8 cellular contexts compared by ENCODE assay signal in genomic region chr9:127803507-127804352, GRCh38. TPM values are rescaled to one million over a fixed set of nuclear protein-coding genes. Genes with fewer than 3 reads are reported as not detected.
DNase-seq lines count a peak whose midpoint lies in the region; ATAC-seq and TF ChIP-seq lines count a peak whose summit lies in the region.

No MANE protein-coding gene starts in this region.

- ATAC-seq in activated CD8-positive, alpha-beta T cell treated with anti-CD3 and anti-CD28 coated beads, Interleukin-2, amount 10 ng/mL, durations not matched to agents 7 days and 5 days = peak; percentile 12
- ATAC-seq in HG02970 (IDR thresholded peaks at IDR 0.05; ENCODE audit: low FRiP score, unreplicated experiment) (no peak), GM21526 (IDR thresholded peaks at IDR 0.05; ENCODE audit: low FRiP score, unreplicated experiment) (no peak)

- POLR2A ChIA-PET in CD4-positive, alpha-beta memory T cell (lab: Charles Lee; ENCODE audit: partially characterized antibody) = interaction anchor here (0.8 to 5.8 kb wide), 10 partner anchors 13 to 353 kb away, joined by 3 to 54 read pairs (median 5); partner anchors contain the start of genes CDK9, ST6GALNAC6 and TOR2A
- POLR2A ChIA-PET in activated CD8-positive, alpha-beta T cell treated with anti-CD3 and anti-CD28 coated beads, Interleukin-2, amount 10 ng/mL, durations not matched to agents 7 days and 5 days (lab: Charles Lee) = interaction anchor here (1.1 to 1.5 kb wide), 2 partner anchors 33 kb away, joined by 3 to 5 read pairs; no protein-coding TSS in a partner anchor

- peak overlapping the region; percentile 70 for H3K18ac ChIP-seq in trophoblast cell (ENCODE audit: low read length)

- peak in 1 of 5 donors; percentile 61 for DNase-seq in CD4-positive, alpha-beta memory T cell
- DNase-seq in HPDE6-E6E7 (ENCODE audit: extremely low spot score) = peak; percentile 85
- DNase-seq in activated CD8-positive, alpha-beta T cell treated with anti-CD3 and anti-CD28 coated beads, Interleukin-2, amount 10 ng/mL, durations not matched to agents 7 days and 5 days = no peak
- peak; percentile 20 for DNase-seq in fibroblast of villous mesenchyme (ENCODE audit: low read depth)
- no peak for DNase-seq in trophoblast cell
- DNase-seq in occipital lobe (lab: John Stamatoyannopoulos, UW) = no peak

- H3K27ac ChIP-seq in CD4-positive, alpha-beta memory T cell (ENCODE audit: low read depth, low read length) = peak overlapping the region; percentile 72
- peak overlapping the region; percentile 68 for H3K27ac ChIP-seq in trophoblast cell (ENCODE audit: low read depth, low read length)

- peaks cover 11% of the 10 kb centered on the region for H3K79me1 ChIP-seq in trophoblast cell (ENCODE audit: low read length)

- peak overlapping the region; percentile 89 to 94 (median 92) for H3K4me3 Mint-ChIP-seq in CD4-positive, alpha-beta memory T cell
- H3K4me3 Mint-ChIP-seq in activated CD8-positive, alpha-beta T cell treated with anti-CD3 and anti-CD28 coated beads, Interleukin-2, amount 10 ng/mL, durations not matched to agents 7 days and 5 days = peak overlapping the region; percentile 97

- peak overlapping the region; percentile 88 to 96 (median 93) for H3K27ac Mint-ChIP-seq in CD4-positive, alpha-beta memory T cell
- peak overlapping the region; percentile 95 for H3K27ac Mint-ChIP-seq in activated CD8-positive, alpha-beta T cell treated with anti-CD3 and anti-CD28 coated beads, Interleukin-2, amount 10 ng/mL, durations not matched to agents 7 days and 5 days

- H4K12ac ChIP-seq in trophoblast cell (ENCODE audit: low read depth, low read length) = peak overlapping the region; percentile 61

- no CpG with 5 or more reads among the region's 18 CpGs for WGBS in trophoblast cell (ENCODE audit: extremely low coverage, insufficient coverage, insufficient read length)

- no peaks in the 10 kb centered on the region for H3K27me3 Mint-ChIP-seq in CD4-positive, alpha-beta memory T cell
- no peaks in the 10 kb centered on the region for H3K27me3 Mint-ChIP-seq in activated CD8-positive, alpha-beta T cell treated with anti-CD3 and anti-CD28 coated beads, Interleukin-2, amount 10 ng/mL, durations not matched to agents 7 days and 5 days (ENCODE audit: low read depth)

- H2AFZ ChIP-seq in trophoblast cell (ENCODE audit: insufficient read depth, low read length, poor library complexity) = peak overlapping the region; percentile 89

- peaks cover 16% of the 10 kb centered on the region for H3K36me3 ChIP-seq in CD4-positive, alpha-beta memory T cell (ENCODE audit: insufficient read depth, low read length)
- peaks cover 19 to 25% of the 10 kb centered on the region in 2 experiments for H3K36me3 ChIP-seq in trophoblast cell (ENCODE audit: control insufficient read depth in 1 of 2, insufficient read depth in 2 of 2, low read length in 2 of 2)

- H3K9ac ChIP-seq in trophoblast cell (ENCODE audit: low read length) = peak overlapping the region; percentile 79

- no peaks in the 10 kb centered on the region for H3K27me3 ChIP-seq in CD4-positive, alpha-beta memory T cell (ENCODE audit: insufficient read depth, low read length)
- H3K27me3 ChIP-seq in trophoblast cell (ENCODE audit: insufficient read depth, low read length) = no peaks in the 10 kb centered on the region

- H3K4ac ChIP-seq in trophoblast cell (ENCODE audit: low read depth, low read length) = peak overlapping the region; percentile 94

- peak overlapping the region; percentile 93 for H2BK120ac ChIP-seq in trophoblast cell (ENCODE audit: insufficient read depth, low read length, poor library complexity)

- H2AK5ac ChIP-seq in trophoblast cell (ENCODE audit: low read length) = peak overlapping the region; percentile 65

- peaks cover 24% of the 10 kb centered on the region for H3K4me1 ChIP-seq in CD4-positive, alpha-beta memory T cell (ENCODE audit: insufficient read depth, low read length)
- peaks cover 0 to 14% of the 10 kb centered on the region in 2 experiments for H3K4me1 ChIP-seq in trophoblast cell (ENCODE audit: control insufficient read depth in 1 of 2, insufficient read depth in 2 of 2, low read length in 2 of 2)

- no peak for TF ChIP-seq CTCF in fibroblast of villous mesenchyme (IDR thresholded peaks at IDR 0.05; ENCODE audit: insufficient read depth, low read depth, low read length)

- H4K91ac ChIP-seq in trophoblast cell (ENCODE audit: low read depth, low read length) = peak overlapping the region; percentile 89

- H3K4me3 ChIP-seq in CD4-positive, alpha-beta memory T cell (ENCODE audit: low read length in 2 of 2) = peak overlapping the region; percentile 80 to 94
- H3K4me3 ChIP-seq in fibroblast of villous mesenchyme (ENCODE audit: low read depth, low read length) (peak overlapping the region; percentile 66), trophoblast cell (ENCODE audit: low read depth, low read length) (peak overlapping the region; percentile 95)

- intact Hi-C loops in CD4-positive, alpha-beta memory T cell (cut with micrococcal nuclease) = loop anchor here (2.0 to 5.0 kb wide), 3 partner anchors 64 to 113 kb away; partner anchors contain the start of gene ST6GALNAC4

- peak overlapping the region; percentile 80 for H2BK5ac ChIP-seq in trophoblast cell (ENCODE audit: low read depth, low read length, poor library complexity)

- CTCF ChIA-PET in CD4-positive, alpha-beta memory T cell (lab: Charles Lee; ENCODE audit: partially characterized antibody) = interaction anchor here (1.1 to 1.5 kb wide), 2 partner anchors 17 to 69 kb away, joined by 3 to 4 read pairs; partner anchors contain the start of gene TOR2A
- CTCF ChIA-PET in activated CD8-positive, alpha-beta T cell treated with anti-CD3 and anti-CD28 coated beads, Interleukin-2, amount 10 ng/mL, durations not matched to agents 7 days and 5 days (lab: Charles Lee) = interaction anchor here (1.9 kb wide), 1 partner anchor 66 kb away, joined by 6 read pairs; no protein-coding TSS in a partner anchor

- no peaks in the 10 kb centered on the region for H3K9me3 ChIP-seq in CD4-positive, alpha-beta memory T cell (ENCODE audit: control insufficient read depth in 1 of 2, low read length in 2 of 2)
- H3K9me3 ChIP-seq in trophoblast cell (ENCODE audit: insufficient read depth, low read depth, low read length) = no peaks in the 10 kb centered on the region

- H3K36me3 Mint-ChIP-seq in CD4-positive, alpha-beta memory T cell = peaks cover 8 to 23% of the 10 kb centered on the region in 2 donors
- peaks cover 19% of the 10 kb centered on the region for H3K36me3 Mint-ChIP-seq in activated CD8-positive, alpha-beta T cell treated with anti-CD3 and anti-CD28 coated beads, Interleukin-2, amount 10 ng/mL, durations not matched to agents 7 days and 5 days (ENCODE audit: low read depth)

- H2BK12ac ChIP-seq in trophoblast cell (ENCODE audit: low read length) = peak overlapping the region; percentile 21

- H3K4me1 Mint-ChIP-seq in CD4-positive, alpha-beta memory T cell = peaks cover 4 to 36% (median 20%) of the 10 kb centered on the region in 4 donors
- H3K4me1 Mint-ChIP-seq in activated CD8-positive, alpha-beta T cell treated with anti-CD3 and anti-CD28 coated beads, Interleukin-2, amount 10 ng/mL, durations not matched to agents 7 days and 5 days (ENCODE audit: low read depth) = peaks cover 36% of the 10 kb centered on the region

- no peaks in the 10 kb centered on the region for H3K9me3 Mint-ChIP-seq in CD4-positive, alpha-beta memory T cell
- H3K9me3 Mint-ChIP-seq in activated CD8-positive, alpha-beta T cell treated with anti-CD3 and anti-CD28 coated beads, Interleukin-2, amount 10 ng/mL, durations not matched to agents 7 days and 5 days (ENCODE audit: insufficient read depth) = no peaks in the 10 kb centered on the region

- H3K4me2 ChIP-seq in trophoblast cell (ENCODE audit: low read length) = peak overlapping the region; percentile 97

- H3K79me2 ChIP-seq in trophoblast cell (ENCODE audit: control insufficient read depth, insufficient read depth, low read length, poor library complexity) = peaks cover 8% of the 10 kb centered on the region

- no peak overlapping the region for H3K23ac ChIP-seq in trophoblast cell (ENCODE audit: low read length)

- peak overlapping the region; percentile 84 for H4K8ac ChIP-seq in trophoblast cell (ENCODE audit: low read depth, low read length)

- peak overlapping the region; percentile 93 for H3K14ac ChIP-seq in trophoblast cell (ENCODE audit: low read length)

RNA-seq across cellular contexts. Expression of gene FPGS, which starts 1.0 kb away (rescaled TPM):
- 100 to 1,000 TPM; 100 to 101 TPM for total RNA-seq in CD4-positive, alpha-beta memory T cell
- 10 to 100 TPM; 49.4 to 54.6 TPM for polyA plus RNA-seq in CD4-positive, alpha-beta memory T cell
- 10 to 100 TPM; 91.5 to 98.3 TPM for total RNA-seq in activated CD8-positive, alpha-beta T cell treated with anti-CD3 and anti-CD28 coated beads, Interleukin-2, amount 10 ng/mL, durations not matched to agents 7 days and 5 days
- total RNA-seq in fibroblast of villous mesenchyme (77.7 and 93.7 TPM in 2 replicates), occipital lobe (18.1 TPM)
- 21.9 and 22.3 TPM in 2 replicates for polyA plus RNA-seq in trophoblast cell (2013)

RNA-seq across cellular contexts. Expression of gene CDK9, which starts 17.9 kb away (rescaled TPM):
- total RNA-seq in CD4-positive, alpha-beta memory T cell = 100 to 1,000 TPM; 127 to 138 TPM
- 10 to 100 TPM; 35.4 to 63.6 TPM for polyA plus RNA-seq in CD4-positive, alpha-beta memory T cell
- total RNA-seq in activated CD8-positive, alpha-beta T cell treated with anti-CD3 and anti-CD28 coated beads, Interleukin-2, amount 10 ng/mL, durations not matched to agents 7 days and 5 days = 100 to 1,000 TPM; 132 to 136 TPM
- total RNA-seq in fibroblast of villous mesenchyme = 37.0 and 50.1 TPM in 2 replicates
- polyA plus RNA-seq in trophoblast cell (2013) = 36.0 and 38.6 TPM in 2 replicates
- total RNA-seq in occipital lobe = 45.1 TPM

RNA-seq across cellular contexts. Expression of gene SH2D3C, which starts 25.3 kb away (rescaled TPM):
- total RNA-seq in CD4-positive, alpha-beta memory T cell = 10 to 100 TPM; 43.4 to 48.6 TPM
- 10 to 100 TPM in 1 of 2 donors, 1 to 10 TPM in 1; 8.7 to 51.5 TPM for polyA plus RNA-seq in CD4-positive, alpha-beta memory T cell
- 10 to 100 TPM; 75.6 to 77.5 TPM for total RNA-seq in activated CD8-positive, alpha-beta T cell treated with anti-CD3 and anti-CD28 coated beads, Interleukin-2, amount 10 ng/mL, durations not matched to agents 7 days and 5 days
- total RNA-seq in fibroblast of villous mesenchyme = 0.32 and 0.43 TPM in 2 replicates
- 0.40 and 0.65 TPM in 2 replicates for polyA plus RNA-seq in trophoblast cell (2013)
- total RNA-seq in occipital lobe = 5.1 TPM

RNA-seq across cellular contexts. Expression of gene ENG, which starts 50.7 kb away (rescaled TPM):
- 10 to 100 TPM; 13.7 to 13.8 TPM for total RNA-seq in CD4-positive, alpha-beta memory T cell
- 1 to 10 TPM; 2.0 to 4.2 TPM for polyA plus RNA-seq in CD4-positive, alpha-beta memory T cell
- 10 to 100 TPM; 22.9 to 24.3 TPM for total RNA-seq in activated CD8-positive, alpha-beta T cell treated with anti-CD3 and anti-CD28 coated beads, Interleukin-2, amount 10 ng/mL, durations not matched to agents 7 days and 5 days
- total RNA-seq in fibroblast of villous mesenchyme (25.8 and 30.7 TPM in 2 replicates), occipital lobe (0.16 TPM)
- polyA plus RNA-seq in trophoblast cell (2013) = 68.9 and 73.1 TPM in 2 replicates

Comparison
In these comparisons a context has a peak if more than half of its experiments do, and no peak if none do; other contexts are left out.
1. DNase-seq: peak in HPDE6-E6E7 (single experiment) and fibroblast of villous mesenchyme (single experiment); none in activated CD8-positive, alpha-beta T cell treated with anti-CD3 and anti-CD28 coated beads, Interleukin-2, amount 10 ng/mL, durations not matched to agents 7 days and 5 days (single experiment), trophoblast cell (0 of 2) and occipital lobe (single experiment).
2. Peak in every context shown above with its lines, with median percentiles within 50 percentile points of each other: H3K4me3 ChIP-seq.